In the genomic region with DNA sequence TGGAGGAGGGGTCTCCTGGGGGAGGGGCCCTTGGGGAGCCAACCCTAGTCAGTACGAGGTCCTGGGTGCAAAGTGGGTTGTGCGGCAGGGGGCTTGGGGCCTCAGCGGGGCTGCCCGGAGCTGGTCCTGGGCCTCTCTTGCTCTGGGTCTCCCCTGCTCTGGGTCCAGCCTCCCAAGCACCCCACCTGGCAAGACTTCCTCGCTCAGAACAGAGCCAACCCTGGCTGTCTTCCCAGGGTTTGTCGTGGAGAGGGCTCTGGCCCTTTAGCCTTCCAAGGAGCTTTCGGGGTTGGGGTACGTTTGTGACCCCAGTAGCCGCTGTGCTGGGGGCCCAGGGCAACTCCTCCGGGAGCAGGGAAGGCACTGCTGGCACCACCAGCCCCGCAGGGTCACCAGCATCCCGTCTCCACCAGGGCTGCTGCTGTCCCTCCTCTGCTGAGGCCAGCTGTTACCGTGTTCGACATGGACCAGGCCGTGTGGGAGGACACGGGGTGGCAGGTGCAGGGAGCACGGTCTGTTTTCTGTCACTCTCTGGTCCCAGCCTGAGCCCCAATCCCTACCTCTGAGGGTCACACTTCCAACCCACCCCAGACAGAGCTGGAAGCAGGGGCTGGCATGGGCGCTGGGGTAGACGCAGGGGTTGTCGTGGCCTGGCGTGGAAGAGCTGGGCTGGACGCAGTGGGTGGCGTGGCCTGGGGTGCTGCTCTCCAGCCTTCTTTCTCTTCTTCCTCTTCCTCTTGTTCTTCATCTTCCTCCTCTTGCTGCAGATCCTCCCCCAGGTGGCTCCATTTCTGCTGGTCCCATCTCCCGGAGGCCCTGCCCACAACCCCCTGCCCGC, we compare ENCODE assay signal across 9 cellular contexts. TPM values are rescaled to one million over a fixed set of nuclear protein-coding genes. Genes with fewer than 3 reads are reported as not detected.
A peak's percentile ranks its signal among the peaks of the same experiment; 100 is the strongest.
DNase-seq lines count a peak whose midpoint lies in the region; ATAC-seq and TF ChIP-seq lines count a peak whose summit lies in the region.
"Had no signal": no experiment of that assay in that cellular context is flagged by ENCODE, and none has a peak within 500 bp of the region (broad histone marks: within the 10 kb centered on the region; RNA-seq: fewer than 3 reads in every experiment).

No MANE protein-coding gene starts in this region.

- H3K9me3 ChIP-seq in HCT116 (ENCODE audit: control insufficient read depth in 1 of 2, insufficient read depth in 1 of 2, low read depth in 1 of 2, low read length in 2 of 2) (no peaks in the 10 kb centered on the region), RWPE2 (ENCODE audit: severe bottlenecking) (no peaks in the 10 kb centered on the region), left lung (no peaks in the 10 kb centered on the region), stomach smooth muscle (ENCODE audit: control insufficient read depth in 2 of 2, low read length in 2 of 2) (no peaks in the 10 kb centered on the region)

- H3K9ac ChIP-seq in HCT116 (ENCODE audit: low read length) (no peak overlapping the region), stomach smooth muscle (ENCODE audit: low read length in 2 of 2) (no peak overlapping the region)

- no peak for DNase-seq in HCT116 (ENCODE audit: low read depth, low spot score)
- no peak for DNase-seq in RWPE2 (ENCODE audit: low spot score)
- peak in 1 of 2 donors; percentile 73 for DNase-seq in left lung
- DNase-seq in lower leg skin (ENCODE audit: low spot score in 2 of 2), result no peak
- no peak for DNase-seq in superior temporal gyrus (ENCODE audit: extremely low spot score)
- DNase-seq: activated effector memory CD4-positive, alpha-beta T cell treated with Interleukin-2 at 50 U/mL for 16 hours had no signal

- TF ChIP-seq CTCF in HCT116 (IDR thresholded peaks at IDR 0.05 in 2 of 3, conservative IDR thresholded peaks at IDR 0.05 in 1 of 3; ENCODE audit: borderline replicate concordance in 1 of 3, insufficient read depth in 1 of 3, low read depth in 2 of 3, low read length in 2 of 3) (no peak), RWPE2 (IDR thresholded peaks at IDR 0.05; ENCODE audit: poor library complexity, severe bottlenecking) (no peak), left lung (IDR thresholded peaks at IDR 0.05) (no peak), lower leg skin (IDR thresholded peaks at IDR 0.05) (no peak)

- BruUV-seq in HCT116 (replicated peaks; lab: Mats Ljungman, UMichigan), result no TSS peak

- CTCF ChIA-PET in HCT116 (lab: Charles Lee), result no interaction called here

- TF ChIP-seq POLR2A in HCT116 (IDR thresholded peaks at IDR 0.05; ENCODE audit: borderline replicate concordance, extremely low read depth, insufficient read depth, insufficient read length) (no peak), lower leg skin (IDR thresholded peaks at IDR 0.05) (no peak)

- ATAC-seq in HCT116, result no peak
- ATAC-seq in RWPE2 (ENCODE audit: low read depth), result no peak
- no peak for ATAC-seq in left lung
- no peak for ATAC-seq in HG03135 (IDR thresholded peaks at IDR 0.05; ENCODE audit: unreplicated experiment)
- no peak for ATAC-seq in GM21786 (IDR thresholded peaks at IDR 0.05; ENCODE audit: unreplicated experiment)

- 0 out of 2 replicates have a peak overlapping the region, but pooled peaks have one; percentile 70 for H3K4me2 ChIP-seq in HCT116 (ENCODE audit: low read length)

- H2AFZ ChIP-seq in HCT116 (ENCODE audit: low read depth, low read length, poor library complexity, severe bottlenecking), result no peak overlapping the region

- no peaks in the 10 kb centered on the region for H3K9me2 ChIP-seq in HCT116 (ENCODE audit: insufficient read depth)

- H3K27me3 ChIP-seq in HCT116 (ENCODE audit: insufficient read depth, low read length), result no peaks in the 10 kb centered on the region
- no peaks in the 10 kb centered on the region for H3K27me3 ChIP-seq in RWPE2 (ENCODE audit: insufficient read depth, poor library complexity, severe bottlenecking)
- H3K27me3 ChIP-seq in left lung, result no peaks in the 10 kb centered on the region
- no peaks in the 10 kb centered on the region for H3K27me3 ChIP-seq in stomach smooth muscle (ENCODE audit: control insufficient read depth in 1 of 2, insufficient read depth in 2 of 2, low read length in 2 of 2)

- 68 to 87% methylated on average over 21 to 22 of the region's 25 CpGs for WGBS in lower leg skin, 2 donors

- H3K36me3 ChIP-seq in HCT116 (ENCODE audit: control insufficient read depth in 1 of 2, insufficient read depth in 2 of 2, low read length in 2 of 2) (peaks cover 0 to 6% of the 10 kb centered on the region in 2 experiments; a peak in 1 of 4 replicates), RWPE2 (ENCODE audit: low read depth) (peaks cover 7% of the 10 kb centered on the region; the same call in 1 of the 2 replicates), left lung (peaks cover 0 to 9% of the 10 kb centered on the region in 2 donors), stomach smooth muscle (ENCODE audit: control insufficient read depth in 2 of 2, insufficient read depth in 2 of 2, low read length in 2 of 2) (no peaks in the 10 kb centered on the region)

- H4K20me1 ChIP-seq in HCT116 (ENCODE audit: insufficient read depth), result no peaks in the 10 kb centered on the region

- POLR2A ChIA-PET in HCT116 (lab: Charles Lee), result no interaction called here

- intact Hi-C loops in HCT116 (cut with micrococcal nuclease) (no loop called here), left lung (cut with DNase I) (no loop called here), lower leg skin (cut with DNase I; ENCODE audit: low total_unique reads) (no loop called here)

- peaks cover 33 to 42% of the 10 kb centered on the region in 2 experiments for H3K4me1 ChIP-seq in HCT116 (ENCODE audit: control insufficient read depth in 1 of 2, insufficient read depth in 2 of 2, low read length in 2 of 2)
- peaks cover 32% of the 10 kb centered on the region for H3K4me1 ChIP-seq in RWPE2 (ENCODE audit: insufficient read depth, poor library complexity, severe bottlenecking)
- H3K4me1 ChIP-seq in left lung, result peaks cover 42 to 74% of the 10 kb centered on the region in 2 donors
- H3K4me1 ChIP-seq in stomach smooth muscle (ENCODE audit: control insufficient read depth, insufficient read depth, low read length), result peaks cover 64% of the 10 kb centered on the region

- TF ChIP-seq RAD21 in HCT116 (IDR thresholded peaks at IDR 0.05; ENCODE audit: low read depth), result no peak

- H3K4me3 ChIP-seq in HCT116 (replicated peaks in 1 of 2; ENCODE audit: low read depth in 1 of 2, low read length in 2 of 2) (no peak overlapping the region), RWPE2 (ENCODE audit: severe bottlenecking) (no peak overlapping the region), left lung (no peak overlapping the region), stomach smooth muscle (ENCODE audit: low read length in 2 of 2) (no peak overlapping the region), lower leg skin (ENCODE audit: low read depth, poor library complexity, severe bottlenecking) (no peak overlapping the region)

- H3K27ac ChIP-seq in HCT116 (ENCODE audit: low read depth, low read length) (peak overlapping the region; percentile 82), RWPE2 (ENCODE audit: poor library complexity, severe bottlenecking) (peak overlapping the region; percentile 62), left lung (peak overlapping the region; percentile 93 to 96), stomach smooth muscle (ENCODE audit: low read length) (peak overlapping the region; percentile 94)

- RAD21 ChIA-PET in HCT116 (lab: Charles Lee; ENCODE audit: low non-redundant PET in 1 of 2, low total read pairs in 2 of 2, uncharacterized antibody in 2 of 2, unreplicated experiment in 2 of 2), result no interaction called here

- H3K79me2 ChIP-seq in HCT116 (ENCODE audit: insufficient read depth, low read length), result peaks cover 12% of the 10 kb centered on the region; the same call in 1 of the 2 replicates

TF ChIP-seq in HCT116, 20 proteins besides CTCF, POLR2A, EP300 and RAD21:
- no peak for TF ChIP-seq FOSL1 (IDR thresholded peaks at IDR 0.05; ENCODE audit: low read depth)
- TF ChIP-seq, protein P1, sequence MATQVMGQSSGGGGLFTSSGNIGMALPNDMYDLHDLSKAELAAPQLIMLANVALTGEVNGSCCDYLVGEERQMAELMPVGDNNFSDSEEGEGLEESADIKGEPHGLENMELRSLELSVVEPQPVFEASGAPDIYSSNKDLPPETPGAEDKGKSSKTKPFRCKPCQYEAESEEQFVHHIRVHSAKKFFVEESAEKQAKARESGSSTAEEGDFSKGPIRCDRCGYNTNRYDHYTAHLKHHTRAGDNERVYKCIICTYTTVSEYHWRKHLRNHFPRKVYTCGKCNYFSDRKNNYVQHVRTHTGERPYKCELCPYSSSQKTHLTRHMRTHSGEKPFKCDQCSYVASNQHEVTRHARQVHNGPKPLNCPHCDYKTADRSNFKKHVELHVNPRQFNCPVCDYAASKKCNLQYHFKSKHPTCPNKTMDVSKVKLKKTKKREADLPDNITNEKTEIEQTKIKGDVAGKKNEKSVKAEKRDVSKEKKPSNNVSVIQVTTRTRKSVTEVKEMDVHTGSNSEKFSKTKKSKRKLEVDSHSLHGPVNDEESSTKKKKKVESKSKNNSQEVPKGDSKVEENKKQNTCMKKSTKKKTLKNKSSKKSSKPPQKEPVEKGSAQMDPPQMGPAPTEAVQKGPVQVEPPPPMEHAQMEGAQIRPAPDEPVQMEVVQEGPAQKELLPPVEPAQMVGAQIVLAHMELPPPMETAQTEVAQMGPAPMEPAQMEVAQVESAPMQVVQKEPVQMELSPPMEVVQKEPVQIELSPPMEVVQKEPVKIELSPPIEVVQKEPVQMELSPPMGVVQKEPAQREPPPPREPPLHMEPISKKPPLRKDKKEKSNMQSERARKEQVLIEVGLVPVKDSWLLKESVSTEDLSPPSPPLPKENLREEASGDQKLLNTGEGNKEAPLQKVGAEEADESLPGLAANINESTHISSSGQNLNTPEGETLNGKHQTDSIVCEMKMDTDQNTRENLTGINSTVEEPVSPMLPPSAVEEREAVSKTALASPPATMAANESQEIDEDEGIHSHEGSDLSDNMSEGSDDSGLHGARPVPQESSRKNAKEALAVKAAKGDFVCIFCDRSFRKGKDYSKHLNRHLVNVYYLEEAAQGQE (IDR thresholded peaks at IDR 0.05; ENCODE audit: low read depth), result no peak

RNA-seq across cellular contexts. Expression of gene PWWP2B, which starts 22.9 kb away (rescaled TPM):
- total RNA-seq in HCT116 (2021; ENCODE audit: unreplicated experiment) (13.9 TPM), left lung (10 to 100 TPM; 21.4 to 23.2 TPM), lower leg skin (10 to 100 TPM; 28.3 to 33.1 (median 28.9) TPM)
- polyA plus RNA-seq in HCT116 (2012), result 7.3 and 7.9 TPM in 2 replicates
